In genomic region chr17:76672270-76672851, GRCh38 we compare ENCODE assay signal across 8 cellular contexts. TPM values are rescaled to one million over a fixed set of nuclear protein-coding genes. Genes with fewer than 3 reads are reported as not detected.
DNase-seq lines count a peak whose midpoint lies in the region; ATAC-seq and TF ChIP-seq lines count a peak whose summit lies in the region.

No MANE protein-coding gene starts in this region.

- H3K36me3 ChIP-seq in BJ (ENCODE audit: control insufficient read depth, insufficient read depth, low read length) (0 out of 2 replicates have a peak, but pooled peaks cover 2% of the 10 kb centered on the region), KOPT-K1 (ENCODE audit: insufficient read depth, low read length) (no peaks in the 10 kb centered on the region), breast epithelium (no peaks in the 10 kb centered on the region), mucosa of descending colon (ENCODE audit: low read depth) (no peaks in the 10 kb centered on the region)

- TF ChIP-seq CTCF in BJ (IDR thresholded peaks at IDR 0.05; ENCODE audit: insufficient read depth, low read depth, low read length) (no peak), breast epithelium (IDR thresholded peaks at IDR 0.05) (no peak), mucosa of descending colon (IDR thresholded peaks at IDR 0.05) (no peak)

- no peak for DNase-seq in BJ (ENCODE audit: low read depth)
- DNase-seq in breast epithelium (ENCODE audit: low spot score in 2 of 2) = no peak
- peak in 1 of 3 donors; percentile 73 for DNase-seq in mucosa of descending colon
- DNase-seq in globus pallidus (ENCODE audit: low spot score) = no peak
- no peak for DNase-seq in NCI-H2171 treated with DMSO at 0.1 percent for 48 hours (lab: John Stamatoyannopoulos, UW)
- no peak for DNase-seq in NCI-H1930 (lab: John Stamatoyannopoulos, UW)
- no peak for DNase-seq in GOT3 (lab: John Stamatoyannopoulos, UW)

- H3K27ac ChIP-seq in KOPT-K1 (ENCODE audit: low read depth, low read length, poor library complexity, severe bottlenecking) (peak overlapping the region; percentile 90), breast epithelium (peak overlapping the region; percentile 66 to 93)

- no peaks in the 10 kb centered on the region for H3K27me3 ChIP-seq in BJ (ENCODE audit: control insufficient read depth, insufficient read depth, low read length)
- no peaks in the 10 kb centered on the region for H3K27me3 ChIP-seq in breast epithelium

- intact Hi-C loops in breast epithelium (cut with DNase I; ENCODE audit: low total_unique reads) (no loop called here), mucosa of descending colon (cut with DNase I, micrococcal nuclease) (no loop called here)

- H3K4me1 ChIP-seq in breast epithelium (peaks cover 0 to 3% of the 10 kb centered on the region in 2 donors), mucosa of descending colon (ENCODE audit: low read depth) (peaks cover 19% of the 10 kb centered on the region)

- POLR2A ChIA-PET in BJ (lab: Charles Lee) = interaction anchor here (1.0 kb wide), 1 partner anchor 16 kb away, joined by 5 read pairs; no protein-coding TSS in a partner anchor

- H3K4me3 ChIP-seq in BJ (ENCODE audit: low read depth, low read length) (peak overlapping the region; percentile 57), breast epithelium (peak overlapping the region; percentile 58 to 66 (median 64)), mucosa of descending colon (peak overlapping the region; percentile 27)

- no peaks in the 10 kb centered on the region for H3K9me3 ChIP-seq in KOPT-K1 (ENCODE audit: insufficient read depth, low read length, poor library complexity, severe bottlenecking)
- no peaks in the 10 kb centered on the region for H3K9me3 ChIP-seq in breast epithelium
- H3K9me3 ChIP-seq in mucosa of descending colon = no peaks in the 10 kb centered on the region

- CTCF ChIA-PET in BJ (lab: Yijun Ruan, JAX) = interaction anchor here (0.7 to 2.6 kb wide), 5 partner anchors 9 to 132 kb away, joined by 3 to 18 read pairs (median 4); no protein-coding TSS in a partner anchor

- ATAC-seq in mucosa of descending colon = peak; percentile 48

- no peak for TF ChIP-seq POLR2A in breast epithelium (IDR thresholded peaks at IDR 0.05)

RNA-seq across cellular contexts. Expression of gene ST6GALNAC1, which starts 28.8 kb away (rescaled TPM):
- not detected in 2 replicates for polyA plus RNA-seq in BJ (2011; rRNA removed)
- not detected in 2 replicates for polyA minus RNA-seq in BJ (2011; rRNA and poly(A)+ RNA removed)
- total RNA-seq in breast epithelium (1 to 10 TPM; 1.3 to 1.6 (median 1.3) TPM), mucosa of descending colon (100 to 1,000 TPM in 2 of 3 donors, 10 to 100 TPM in 1; 90.2 to 363 (median 336) TPM)

RNA-seq across cellular contexts. Expression of gene MXRA7, which starts 38.4 kb away (rescaled TPM):
- 298 and 300 TPM in 2 replicates for polyA plus RNA-seq in BJ (2011; rRNA removed)
- polyA minus RNA-seq in BJ (2011; rRNA and poly(A)+ RNA removed) = 56.2 and 75.9 TPM in 2 replicates
- total RNA-seq in breast epithelium (100 to 1,000 TPM; 106 to 242 (median 113) TPM), mucosa of descending colon (100 to 1,000 TPM in 1 of 3 donors, 10 to 100 TPM in 2; 11.4 to 214 (median 24.5) TPM)

RNA-seq across cellular contexts. Expression of gene JMJD6, which starts 54.0 kb away (rescaled TPM):
- 12.5 and 17.2 TPM in 2 replicates for polyA plus RNA-seq in BJ (2011; rRNA removed)
- 14.3 and 15.1 TPM in 2 replicates for polyA minus RNA-seq in BJ (2011; rRNA and poly(A)+ RNA removed)
- total RNA-seq in breast epithelium = 10 to 100 TPM; 13.1 to 34.1 (median 25.6) TPM
- 10 to 100 TPM; 27.0 to 56.3 (median 30.3) TPM for total RNA-seq in mucosa of descending colon

RNA-seq across cellular contexts. Expression of gene METTL23, which starts 54.3 kb away (rescaled TPM):
- polyA plus RNA-seq in BJ (2011; rRNA removed) = 35.0 and 49.8 TPM in 2 replicates
- 4.6 and 8.5 TPM in 2 replicates for polyA minus RNA-seq in BJ (2011; rRNA and poly(A)+ RNA removed)
- total RNA-seq in breast epithelium = 10 to 100 TPM; 25.6 to 47.7 (median 28.5) TPM
- 10 to 100 TPM; 22.5 to 30.4 (median 28.7) TPM for total RNA-seq in mucosa of descending colon

Comparison
In these comparisons a context has a peak if more than half of its experiments do, and no peak if none do; other contexts are left out.
1. RNA of gene ST6GALNAC1, which starts 28.8 kb away (total RNA-seq): 90.2 to 363 TPM in mucosa of descending colon; 1.3 to 1.6 TPM in breast epithelium; every median in the first group is over 10 times any median in the second.
2. Peak in every context shown above with its lines, with median percentiles within 50 percentile points of each other: H3K4me3 ChIP-seq.